Comparison of ENCODE assay signal across 1 cellular context in genomic region chr4:147732516-147733193, GRCh38.
TF ChIP-seq lines count a peak whose summit lies in the region.

No MANE protein-coding gene starts in this region.

TF ChIP-seq in HEK293, 187 proteins besides CTCF, POLR2A, EP300 and RAD21 (continued from another document and continues in another):
- TF ChIP-seq PATZ1 (tag by site-specific recombination; IDR thresholded peaks at IDR 0.05), result peak; percentile 55; the same call in 1 of the 2 replicates
- no peak for TF ChIP-seq ZNF555 (tag by site-specific recombination; conservative IDR thresholded peaks at IDR 0.05)
- TF ChIP-seq ZNF513 (tag by site-specific recombination; IDR thresholded peaks at IDR 0.05), result no peak
- TF ChIP-seq ZNF660 (tag by site-specific recombination; IDR thresholded peaks at IDR 0.05), result no peak
- no peak for TF ChIP-seq BCL11A (tag by site-specific recombination; IDR thresholded peaks at IDR 0.05; ENCODE audit: low read depth)
- TF ChIP-seq, protein P1, sequence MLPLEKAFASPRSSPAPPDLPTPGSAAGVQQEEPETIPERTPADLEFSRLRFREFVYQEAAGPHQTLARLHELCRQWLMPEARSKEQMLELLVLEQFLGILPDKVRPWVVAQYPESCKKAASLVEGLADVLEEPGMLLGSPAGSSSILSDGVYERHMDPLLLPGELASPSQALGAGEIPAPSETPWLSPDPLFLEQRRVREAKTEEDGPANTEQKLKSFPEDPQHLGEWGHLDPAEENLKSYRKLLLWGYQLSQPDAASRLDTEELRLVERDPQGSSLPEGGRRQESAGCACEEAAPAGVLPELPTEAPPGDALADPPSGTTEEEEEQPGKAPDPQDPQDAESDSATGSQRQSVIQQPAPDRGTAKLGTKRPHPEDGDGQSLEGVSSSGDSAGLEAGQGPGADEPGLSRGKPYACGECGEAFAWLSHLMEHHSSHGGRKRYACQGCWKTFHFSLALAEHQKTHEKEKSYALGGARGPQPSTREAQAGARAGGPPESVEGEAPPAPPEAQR (tag by site-specific recombination; IDR thresholded peaks at IDR 0.05), result no peak
- TF ChIP-seq REST (tag by site-specific recombination; IDR thresholded peaks at IDR 0.05), result peak; percentile 12; the same call in 1 of the 2 replicates
- TF ChIP-seq ZNF791 (tag by site-specific recombination; IDR thresholded peaks at IDR 0.05), result no peak
- TF ChIP-seq ZNF518A (tag by site-specific recombination; conservative IDR thresholded peaks at IDR 0.05; ENCODE audit: low read depth), result no peak
- TF ChIP-seq, protein P2, sequence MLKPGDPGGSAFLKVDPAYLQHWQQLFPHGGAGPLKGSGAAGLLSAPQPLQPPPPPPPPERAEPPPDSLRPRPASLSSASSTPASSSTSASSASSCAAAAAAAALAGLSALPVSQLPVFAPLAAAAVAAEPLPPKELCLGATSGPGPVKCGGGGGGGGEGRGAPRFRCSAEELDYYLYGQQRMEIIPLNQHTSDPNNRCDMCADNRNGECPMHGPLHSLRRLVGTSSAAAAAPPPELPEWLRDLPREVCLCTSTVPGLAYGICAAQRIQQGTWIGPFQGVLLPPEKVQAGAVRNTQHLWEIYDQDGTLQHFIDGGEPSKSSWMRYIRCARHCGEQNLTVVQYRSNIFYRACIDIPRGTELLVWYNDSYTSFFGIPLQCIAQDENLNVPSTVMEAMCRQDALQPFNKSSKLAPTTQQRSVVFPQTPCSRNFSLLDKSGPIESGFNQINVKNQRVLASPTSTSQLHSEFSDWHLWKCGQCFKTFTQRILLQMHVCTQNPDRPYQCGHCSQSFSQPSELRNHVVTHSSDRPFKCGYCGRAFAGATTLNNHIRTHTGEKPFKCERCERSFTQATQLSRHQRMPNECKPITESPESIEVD (tag by site-specific recombination; IDR thresholded peaks at IDR 0.05), result no peak
- TF ChIP-seq ZNF658 (tag by site-specific recombination; IDR thresholded peaks at IDR 0.05), result no peak
- peak; percentile 54 for TF ChIP-seq ZNF501 (tag by site-specific recombination; IDR thresholded peaks at IDR 0.05)
- TF ChIP-seq RBAK (tag by site-specific recombination; IDR thresholded peaks at IDR 0.05), result no peak
- no peak for TF ChIP-seq ZNF133 (tag by site-specific recombination; IDR thresholded peaks at IDR 0.05)
- no peak for TF ChIP-seq HOXA7 (CRISPR knock-in tag; IDR thresholded peaks at IDR 0.05; ENCODE audit: borderline replicate concordance)
- TF ChIP-seq GLIS2 (tag by site-specific recombination; IDR thresholded peaks at IDR 0.05), result peak; percentile 46; the same call in 1 of the 2 replicates
- TF ChIP-seq KLF16 (tag by site-specific recombination; IDR thresholded peaks at IDR 0.05), result no peak
- TF ChIP-seq ZNF76 (tag by site-specific recombination; IDR thresholded peaks at IDR 0.05; ENCODE audit: borderline replicate concordance, low read depth), result no peak
- TF ChIP-seq GLIS1 (tag by site-specific recombination; IDR thresholded peaks at IDR 0.05), result peak; percentile 69
- no peak for TF ChIP-seq ZNF140 (tag by site-specific recombination; IDR thresholded peaks at IDR 0.05)
- TF ChIP-seq, protein P3, sequence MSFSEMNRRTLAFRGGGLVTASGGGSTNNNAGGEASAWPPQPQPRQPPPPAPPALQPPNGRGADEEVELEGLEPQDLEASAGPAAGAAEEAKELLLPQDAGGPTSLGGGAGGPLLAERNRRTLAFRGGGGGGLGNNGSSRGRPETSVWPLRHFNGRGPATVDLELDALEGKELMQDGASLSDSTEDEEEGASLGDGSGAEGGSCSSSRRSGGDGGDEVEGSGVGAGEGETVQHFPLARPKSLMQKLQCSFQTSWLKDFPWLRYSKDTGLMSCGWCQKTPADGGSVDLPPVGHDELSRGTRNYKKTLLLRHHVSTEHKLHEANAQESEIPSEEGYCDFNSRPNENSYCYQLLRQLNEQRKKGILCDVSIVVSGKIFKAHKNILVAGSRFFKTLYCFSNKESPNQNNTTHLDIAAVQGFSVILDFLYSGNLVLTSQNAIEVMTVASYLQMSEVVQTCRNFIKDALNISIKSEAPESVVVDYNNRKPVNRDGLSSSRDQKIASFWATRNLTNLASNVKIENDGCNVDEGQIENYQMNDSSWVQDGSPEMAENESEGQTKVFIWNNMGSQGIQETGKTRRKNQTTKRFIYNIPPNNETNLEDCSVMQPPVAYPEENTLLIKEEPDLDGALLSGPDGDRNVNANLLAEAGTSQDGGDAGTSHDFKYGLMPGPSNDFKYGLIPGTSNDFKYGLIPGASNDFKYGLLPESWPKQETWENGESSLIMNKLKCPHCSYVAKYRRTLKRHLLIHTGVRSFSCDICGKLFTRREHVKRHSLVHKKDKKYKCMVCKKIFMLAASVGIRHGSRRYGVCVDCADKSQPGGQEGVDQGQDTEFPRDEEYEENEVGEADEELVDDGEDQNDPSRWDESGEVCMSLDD (tag by site-specific recombination; IDR thresholded peaks at IDR 0.05), result no peak
- no peak for TF ChIP-seq ZNF341 (tag by site-specific recombination; IDR thresholded peaks at IDR 0.05; ENCODE audit: low read depth)
- TF ChIP-seq INSM2 (tag by site-specific recombination; IDR thresholded peaks at IDR 0.05), result no peak
- TF ChIP-seq ZXDB (tag by site-specific recombination; IDR thresholded peaks at IDR 0.05), result peak; percentile 75
- TF ChIP-seq ZBTB7A (tag by site-specific recombination; IDR thresholded peaks at IDR 0.05; ENCODE audit: low read depth), result no peak
- TF ChIP-seq ZBTB48 (tag by site-specific recombination; IDR thresholded peaks at IDR 0.05), result 0 out of 2 replicates have a peak, but pooled peaks have one; percentile 23
- no peak for TF ChIP-seq ZNF426 (tag by site-specific recombination; IDR thresholded peaks at IDR 0.05)
- no peak for TF ChIP-seq ZNF132 (tag by site-specific recombination; IDR thresholded peaks at IDR 0.05; ENCODE audit: borderline replicate concordance)
- no peak for TF ChIP-seq SETDB1 (IDR thresholded peaks at IDR 0.05; ENCODE audit: insufficient read length, low read length)
- no peak for TF ChIP-seq GLI4 (tag by site-specific recombination; IDR thresholded peaks at IDR 0.05)
- peak; percentile 65 for TF ChIP-seq ZNF335 (tag by site-specific recombination; conservative IDR thresholded peaks at IDR 0.05)
- no peak for TF ChIP-seq ZNF529 (tag by site-specific recombination; IDR thresholded peaks at IDR 0.05; ENCODE audit: insufficient replicate concordance)
- no peak for TF ChIP-seq ZNF324 (tag by site-specific recombination; IDR thresholded peaks at IDR 0.05)
- TF ChIP-seq ZFP37 (tag by site-specific recombination; IDR thresholded peaks at IDR 0.05), result no peak
- no peak; the same call in 1 of the 2 replicates for TF ChIP-seq SP7 (tag by site-specific recombination; IDR thresholded peaks at IDR 0.05)
- TF ChIP-seq ZNF692 (tag by site-specific recombination; IDR thresholded peaks at IDR 0.05), result peak; percentile 92
- TF ChIP-seq ZNF558 (tag by site-specific recombination; IDR thresholded peaks at IDR 0.05), result no peak
- no peak for TF ChIP-seq ZNF843 (tag by site-specific recombination; IDR thresholded peaks at IDR 0.05)
- TF ChIP-seq ZNF626 (tag by site-specific recombination; IDR thresholded peaks at IDR 0.05), result no peak
- TF ChIP-seq ZNF302 (tag by site-specific recombination; IDR thresholded peaks at IDR 0.05; ENCODE audit: low read depth), result no peak
